8 cellular contexts compared by ENCODE assay signal in the genomic region with DNA sequence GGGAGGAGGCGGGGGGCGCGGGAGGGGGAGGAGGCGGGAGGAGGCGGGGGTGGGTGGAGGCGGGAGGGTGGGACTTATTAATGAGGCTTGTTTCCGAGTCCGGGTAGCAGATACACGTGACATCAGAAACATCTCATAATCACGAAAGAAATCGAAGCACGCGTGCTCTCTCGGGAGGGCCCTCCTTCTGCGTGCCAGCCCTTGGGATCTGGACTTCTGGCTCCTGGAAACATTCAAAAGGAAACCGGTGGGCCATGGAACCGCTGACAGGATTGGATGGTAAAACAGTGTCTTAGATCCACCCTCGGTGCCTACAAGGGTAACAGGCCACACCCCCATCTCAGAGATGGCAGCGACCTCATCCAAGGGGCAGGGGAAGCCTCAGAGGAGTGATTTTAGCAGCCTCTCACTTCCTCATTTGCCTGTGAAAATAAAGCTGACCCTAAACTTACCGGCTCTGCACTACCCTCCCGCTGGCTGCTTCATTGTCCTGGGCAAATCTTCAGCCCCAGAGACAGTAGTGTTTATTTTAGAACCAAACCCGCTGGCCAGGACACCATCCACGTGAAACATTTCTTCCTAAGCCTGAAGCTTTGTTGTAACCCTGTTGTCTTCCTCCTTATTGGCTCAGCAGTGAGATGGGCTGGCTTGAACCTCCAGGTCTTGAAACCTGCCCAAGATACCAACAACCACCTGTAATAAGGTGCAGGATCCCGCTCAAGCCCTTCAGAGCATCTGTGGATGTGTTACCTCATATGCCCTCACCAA.
A peak's percentile ranks its signal among the peaks of the same experiment; 100 is the strongest.
DNase-seq lines count a peak whose midpoint lies in the region; ATAC-seq and TF ChIP-seq lines count a peak whose summit lies in the region.

No MANE protein-coding gene starts in this region.

- H3K27me3 Mint-ChIP-seq in natural killer cell treated with Interleukin-12 subunit alpha and Interleukin-12 subunit beta and Interleukin-15 and Interleukin-18, amount 100 ng/mL, for 72 hours, result peaks cover 0 to 16% of the 10 kb centered on the region in 2 donors

- TF ChIP-seq CTCF in stomach (IDR thresholded peaks at IDR 0.05), result no peak

- H3K4me3 ChIP-seq in NT2/D1 (ENCODE audit: insufficient read length, low read depth) (peak overlapping the region; percentile 15), stomach (peak overlapping the region; percentile 27 to 42 (median 38))

- WGBS in stomach, 5 donors, result 2 to 4% (median 4%) methylated on average over 18 to 19 of the region's 24 CpGs

- H3K4me3 Mint-ChIP-seq in natural killer cell treated with Interleukin-12 subunit alpha and Interleukin-12 subunit beta and Interleukin-15 and Interleukin-18, amount 100 ng/mL, for 72 hours, result peak overlapping the region; percentile 69

- DNase-seq in AG20443 (ENCODE audit: low spot score), result peak; percentile 83
- DNase-seq in NT2/D1 (ENCODE audit: low read depth, low spot score), result no peak
- peak; percentile 63 for DNase-seq in activated T-cell treated with anti-CD3 and anti-CD28 coated beads, Interleukin-2, amount 50 U/mL, for 1 hour
- DNase-seq in fibroblast of gingiva (ENCODE audit: low read depth), result peak; percentile 79
- no peak for DNase-seq in natural killer cell treated with Interleukin-12 subunit alpha and Interleukin-12 subunit beta and Interleukin-15 and Interleukin-18, amount 100 ng/mL, for 72 hours (ENCODE audit: low spot score)
- peak; percentile 59 for DNase-seq in stomach

- peak overlapping the region; percentile 85 to 96 (median 90) for H3K27ac ChIP-seq in stomach

- no peaks in the 10 kb centered on the region for H3K27me3 ChIP-seq in NT2/D1 (ENCODE audit: insufficient read depth, insufficient read length)
- no peaks in the 10 kb centered on the region for H3K27me3 ChIP-seq in stomach

- TF ChIP-seq EP300 in stomach (IDR thresholded peaks at IDR 0.05), result no peak

- no peaks in the 10 kb centered on the region for H3K36me3 Mint-ChIP-seq in natural killer cell treated with Interleukin-12 subunit alpha and Interleukin-12 subunit beta and Interleukin-15 and Interleukin-18, amount 100 ng/mL, for 72 hours

- ATAC-seq in GM18909 (IDR thresholded peaks at IDR 0.05; ENCODE audit: poor library complexity, unreplicated experiment) (peak; percentile 92), HG03378 (IDR thresholded peaks at IDR 0.05; ENCODE audit: unreplicated experiment) (peak; percentile 92)
- ATAC-seq in natural killer cell treated with Interleukin-12 subunit alpha and Interleukin-12 subunit beta and Interleukin-15 and Interleukin-18, amount 100 ng/mL, for 72 hours, result peak; percentile 54 to 71

- peak overlapping the region; percentile 31 to 82 for H3K27ac Mint-ChIP-seq in natural killer cell treated with Interleukin-12 subunit alpha and Interleukin-12 subunit beta and Interleukin-15 and Interleukin-18, amount 100 ng/mL, for 72 hours

- H3K9me3 ChIP-seq in NT2/D1 (ENCODE audit: insufficient read depth, low read length), result no peaks in the 10 kb centered on the region
- no peaks in the 10 kb centered on the region for H3K9me3 ChIP-seq in stomach

- intact Hi-C loops in stomach (cut with DNase I; ENCODE audit: low total_unique reads), result no loop called here

- TF ChIP-seq POLR2A in stomach (IDR thresholded peaks at IDR 0.05), result no peak

- H3K36me3 ChIP-seq in NT2/D1 (ENCODE audit: insufficient read depth, insufficient read length, low read length) (no peaks in the 10 kb centered on the region), stomach (no peaks in the 10 kb centered on the region)

- peaks cover 15% of the 10 kb centered on the region for H3K4me1 ChIP-seq in NT2/D1 (ENCODE audit: insufficient read depth, insufficient read length)
- H3K4me1 ChIP-seq in stomach, result peaks cover 28 to 74% (median 46%) of the 10 kb centered on the region in 4 donors

- H3K9me3 Mint-ChIP-seq in natural killer cell treated with Interleukin-12 subunit alpha and Interleukin-12 subunit beta and Interleukin-15 and Interleukin-18, amount 100 ng/mL, for 72 hours, result no peaks in the 10 kb centered on the region

- H3K9ac ChIP-seq in NT2/D1 (ENCODE audit: insufficient read length, low read depth), result peak overlapping the region; percentile 11

- peaks cover 6 to 9% of the 10 kb centered on the region in 2 donors for H3K4me1 Mint-ChIP-seq in natural killer cell treated with Interleukin-12 subunit alpha and Interleukin-12 subunit beta and Interleukin-15 and Interleukin-18, amount 100 ng/mL, for 72 hours (ENCODE audit: low read depth in 2 of 2)

Comparison
In these comparisons a context has a peak if more than half of its experiments do, and no peak if none do; other contexts are left out.
1. DNase-seq: peak in AG20443 (single experiment), activated T-cell treated with anti-CD3 and anti-CD28 coated beads, Interleukin-2, amount 50 U/mL, for 1 hour (single experiment), fibroblast of gingiva (single experiment) and stomach (single experiment); none in NT2/D1 (single experiment) and natural killer cell treated with Interleukin-12 subunit alpha and Interleukin-12 subunit beta and Interleukin-15 and Interleukin-18, amount 100 ng/mL, for 72 hours (single experiment).
2. Peak in every context shown above with its lines, with median percentiles within 50 percentile points of each other: ATAC-seq.